In genomic region chr12:43338848-43339526, GRCh38 we compare ENCODE assay signal across 9 cellular contexts.
DNase-seq lines count a peak whose midpoint lies in the region; ATAC-seq and TF ChIP-seq lines count a peak whose summit lies in the region.
"Had no signal": no experiment of that assay in that cellular context is flagged by ENCODE, and none has a peak within 500 bp of the region (broad histone marks: within the 10 kb centered on the region; RNA-seq: fewer than 3 reads in every experiment).

No MANE protein-coding gene starts in this region.

- peaks cover 2% of the 10 kb centered on the region for H3K27me3 Mint-ChIP-seq in endothelial cell (ENCODE audit: unreplicated experiment)

- peaks cover 13% of the 10 kb centered on the region for H3K4me1 ChIP-seq in adipocyte (ENCODE audit: control insufficient read depth, insufficient read depth, low read length)

- H3K4me3 ChIP-seq in adipocyte (ENCODE audit: low read length): no peak overlapping the region

- no peak overlapping the region for H3K9ac ChIP-seq in adipocyte (ENCODE audit: low read length)

- DNase-seq in MV-4-11 (lab: John Stamatoyannopoulos, UW) (peak; percentile 96), adipocyte (ENCODE audit: low read depth) (peak; percentile 74), iPS-NIHi7 (ENCODE audit: extremely low spot score) (peak; percentile 62), NCI-H2196 treated with DMSO at 0.1 percent for 48 hours (lab: John Stamatoyannopoulos, UW; ENCODE audit: unreplicated experiment) (no peak), NCI-H510A treated with DMSO at 0.1 percent for 48 hours (lab: John Stamatoyannopoulos, UW) (no peak), endothelial cell (ENCODE audit: low spot score) (no peak)

- H3K36me3 Mint-ChIP-seq in endothelial cell (ENCODE audit: low read depth, unreplicated experiment): no peaks in the 10 kb centered on the region
- H3K36me3 Mint-ChIP-seq: activated naive CD4-positive, alpha-beta T cell treated with anti-CD3 and anti-CD28 coated beads, Interleukin-2, amount 50 U/mL, for 24 hours had no signal

- no peaks in the 10 kb centered on the region for H3K4me1 Mint-ChIP-seq in endothelial cell (ENCODE audit: unreplicated experiment)
- H3K4me1 Mint-ChIP-seq: activated naive CD4-positive, alpha-beta T cell treated with anti-CD3 and anti-CD28 coated beads, Interleukin-2, amount 50 U/mL, for 24 hours had no signal

- no peaks in the 10 kb centered on the region for H3K36me3 ChIP-seq in adipocyte (ENCODE audit: control insufficient read depth, insufficient read depth, low read length, severe bottlenecking)

- no peak for TF ChIP-seq CTCF in endothelial cell (IDR thresholded peaks at IDR 0.05; ENCODE audit: unreplicated experiment)

- no peak overlapping the region for H3K4me3 Mint-ChIP-seq in endothelial cell (ENCODE audit: unreplicated experiment)
- H3K4me3 Mint-ChIP-seq: activated naive CD4-positive, alpha-beta T cell treated with anti-CD3 and anti-CD28 coated beads, Interleukin-2, amount 50 U/mL, for 24 hours had no signal

- peak; percentile 74 for ATAC-seq in GM18502 (IDR thresholded peaks at IDR 0.05; ENCODE audit: poor library complexity, unreplicated experiment)
- ATAC-seq in HG02623 (IDR thresholded peaks at IDR 0.05; ENCODE audit: unreplicated experiment): peak; percentile 57

- H3K9me3 ChIP-seq in adipocyte (ENCODE audit: control insufficient read depth, low read length): peaks cover 1% of the 10 kb centered on the region

- no peak overlapping the region for H3K27ac Mint-ChIP-seq in endothelial cell (ENCODE audit: unreplicated experiment)
- H3K27ac Mint-ChIP-seq: activated naive CD4-positive, alpha-beta T cell treated with anti-CD3 and anti-CD28 coated beads, Interleukin-2, amount 50 U/mL, for 24 hours had no signal

- H3K9me3 Mint-ChIP-seq in endothelial cell (ENCODE audit: unreplicated experiment): no peaks in the 10 kb centered on the region

- no peaks in the 10 kb centered on the region for H3K27me3 ChIP-seq in adipocyte (replicated peaks; ENCODE audit: control insufficient read depth, insufficient read depth, low read length)

Comparison
In these comparisons a context has a peak if more than half of its experiments do, and no peak if none do; other contexts are left out.
1. DNase-seq: peak in MV-4-11 (single experiment), adipocyte (single experiment) and iPS-NIHi7 (single experiment); none in NCI-H2196 treated with DMSO at 0.1 percent for 48 hours (single experiment), NCI-H510A treated with DMSO at 0.1 percent for 48 hours (single experiment) and endothelial cell (single experiment).